ENCODE assay signal across 24 cellular contexts in the genomic region with DNA sequence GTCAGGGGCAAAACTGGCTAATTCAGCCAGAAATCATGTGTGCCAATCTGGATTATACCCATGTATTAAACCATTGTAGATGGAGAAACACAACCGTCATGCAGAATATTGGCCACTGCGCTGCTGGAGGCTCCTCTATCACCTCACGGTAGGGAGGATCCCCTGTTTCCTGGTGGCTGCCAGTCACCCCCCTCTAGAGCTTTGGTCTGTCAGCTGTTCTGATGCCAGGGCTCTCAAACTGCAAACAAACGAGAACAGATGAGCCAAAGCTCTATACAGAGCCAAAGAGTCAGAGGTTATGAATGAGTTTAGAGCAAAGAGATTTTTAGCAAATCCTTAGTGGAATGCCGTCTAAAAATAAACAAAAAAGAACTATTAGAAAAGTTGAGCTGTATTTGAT.
"Had no signal": no experiment of that assay in that cellular context is flagged by ENCODE, and none has a peak within 500 bp of the region (broad histone marks: within the 10 kb centered on the region; RNA-seq: fewer than 3 reads in every experiment).

No MANE protein-coding gene starts in this region.

- ATAC-seq: activated T-cell treated with anti-CD3 and anti-CD28 coated beads, Interleukin-2, amount 50 U/mL, for 4 hours; natural killer cell had no signal

- H3K4me1 Mint-ChIP-seq: central memory CD8-positive, alpha-beta T cell; natural killer cell had no signal

- H3K27ac Mint-ChIP-seq: activated naive CD4-positive, alpha-beta T cell treated with anti-CD3 and anti-CD28 coated beads, Interleukin-2, amount 10 ng/mL, durations not matched to agents 7 days and 5 days; natural killer cell had no signal

- H3K4me3 ChIP-seq: ascending aorta, left ventricle myocardium inferior, pancreas, sigmoid colon, tibial artery had no signal

- FAIRE-seq: endometrium, pancreas had no signal

- H3K4me3 Mint-ChIP-seq: activated naive CD4-positive, alpha-beta T cell treated with anti-CD3 and anti-CD28 coated beads, Interleukin-2, amount 10 ng/mL, durations not matched to agents 7 days and 5 days; activated T-cell treated with anti-CD3 and anti-CD28 coated beads, Interleukin-2, amount 50 U/mL, for 4 hours; central memory CD8-positive, alpha-beta T cell; natural killer cell had no signal

- DNase-seq: activated CD4-positive, alpha-beta T cell treated with anti-CD3 and anti-CD28 coated beads, Interleukin-2, amount 50 U/mL, for 1 hour; activated CD4-positive, CD25-positive, alpha-beta regulatory T cell; activated CD8-positive, alpha-beta memory T cell treated with anti-CD3 and anti-CD28 coated beads, Interleukin-2, amount 50 U/mL, for 4 hours; activated effector memory CD4-positive, alpha-beta T cell treated with Interleukin-2 at 50 U/mL for 16 hours; activated naive CD4-positive, alpha-beta T cell treated with anti-CD3 and anti-CD28 coated beads, Interleukin-2, amount 10 ng/mL, durations not matched to agents 7 days and 5 days; activated T-cell treated with anti-CD3 and anti-CD28 coated beads, Interleukin-2, amount 50 U/mL, for 4 hours; cortex of kidney; erythroblast; head of caudate nucleus; left ventricle myocardium inferior; mesenchymal stem cell; natural killer cell; pancreas; sigmoid colon; stimulated activated CD4-positive, alpha-beta T cell treated with anti-CD3 and anti-CD28 coated beads, Interleukin-12 subunit alpha, Interleukin-12 subunit beta, amount 100 ng/mL, for 4 hours; stimulated activated CD4-positive, alpha-beta T cell treated with anti-CD3 and anti-CD28 coated beads, Interleukin-1b, Interleukin-23, amount 100 ng/mL, for 48 hours; stimulated activated naive CD4-positive, alpha-beta T cell treated with Interleukin-2 at 50 U/mL for 16 hours; T-helper 1 cell; T-helper 9 cell; tibial artery had no signal

- H3K27me3 ChIP-seq: ascending aorta, neutrophil, sigmoid colon, tibial artery had no signal

- H3K4me1 ChIP-seq: ascending aorta, left ventricle myocardium inferior, pancreas, sigmoid colon, tibial artery had no signal

- H3K27ac ChIP-seq: ascending aorta, left ventricle myocardium inferior, neutrophil, pancreas, sigmoid colon, tibial artery had no signal

- H3K36me3 ChIP-seq: ascending aorta, left ventricle myocardium inferior, neutrophil, pancreas, sigmoid colon, tibial artery had no signal

- H3K9me3 Mint-ChIP-seq: activated naive CD4-positive, alpha-beta T cell treated with anti-CD3 and anti-CD28 coated beads, Interleukin-2, amount 10 ng/mL, durations not matched to agents 7 days and 5 days; activated T-cell treated with anti-CD3 and anti-CD28 coated beads, Interleukin-2, amount 50 U/mL, for 4 hours; central memory CD8-positive, alpha-beta T cell; natural killer cell had no signal

- H3K9me3 ChIP-seq: ascending aorta, left ventricle myocardium inferior, neutrophil, pancreas, sigmoid colon, tibial artery had no signal
